8 cellular contexts compared by ENCODE assay signal in genomic region chr5:138541511-138541910, GRCh38. TPM values are rescaled to one million over a fixed set of nuclear protein-coding genes. Genes with fewer than 3 reads are reported as not detected.
A peak's percentile ranks its signal among the peaks of the same experiment; 100 is the strongest.
DNase-seq lines count a peak whose midpoint lies in the region; ATAC-seq and TF ChIP-seq lines count a peak whose summit lies in the region.

No MANE protein-coding gene starts in this region.

- peak overlapping the region; percentile 97 for H3K4me2 ChIP-seq in PC-3 (ENCODE audit: low read length)

- TF ChIP-seq CTCF in PC-3 (conservative IDR thresholded peaks at IDR 0.05; ENCODE audit: low read depth, low read length) (no peak), endothelial cell (IDR thresholded peaks at IDR 0.05; ENCODE audit: unreplicated experiment) (no peak), neutrophil (IDR thresholded peaks at IDR 0.05) (no peak)

- no peaks in the 10 kb centered on the region for H3K9me3 ChIP-seq in CD8-positive, alpha-beta memory T cell (ENCODE audit: low read length)
- H3K9me3 ChIP-seq in PC-3 (ENCODE audit: low read length) (no peaks in the 10 kb centered on the region), neutrophil (no peaks in the 10 kb centered on the region)

- H3F3A ChIP-seq in PC-3 (ENCODE audit: low read length, unreplicated experiment): no peaks in the 10 kb centered on the region

- no peaks in the 10 kb centered on the region for H3K9me2 ChIP-seq in PC-3 (replicated peaks; ENCODE audit: low read length)

- H3K4me1 Mint-ChIP-seq in CD8-positive, alpha-beta memory T cell: peaks cover 74 to 89% (median 78%) of the 10 kb centered on the region in 3 donors
- peaks cover 38% of the 10 kb centered on the region for H3K4me1 Mint-ChIP-seq in endothelial cell (ENCODE audit: unreplicated experiment)

- H3K27ac Mint-ChIP-seq in CD8-positive, alpha-beta memory T cell: peak overlapping the region; percentile 76 to 100 (median 100)
- peak overlapping the region; percentile 99 for H3K27ac Mint-ChIP-seq in endothelial cell (ENCODE audit: unreplicated experiment)

- H3K27me3 Mint-ChIP-seq in CD8-positive, alpha-beta memory T cell: no peaks in the 10 kb centered on the region
- H3K27me3 Mint-ChIP-seq in endothelial cell (ENCODE audit: unreplicated experiment): peaks cover 20% of the 10 kb centered on the region

- no TSS peak for BruUV-seq in PC-3 (replicated peaks; lab: Mats Ljungman, UMichigan)

- peaks cover 3% of the 10 kb centered on the region for H3K36me3 ChIP-seq in CD8-positive, alpha-beta memory T cell (ENCODE audit: insufficient read depth, low read length)
- H3K36me3 ChIP-seq in PC-3 (ENCODE audit: low read depth, low read length) (peaks cover 17% of the 10 kb centered on the region), neutrophil (peaks cover 7% of the 10 kb centered on the region)

- H4K20me1 ChIP-seq in PC-3 (ENCODE audit: low read length): peaks cover 41% of the 10 kb centered on the region

- no peaks in the 10 kb centered on the region for H3K9me3 Mint-ChIP-seq in CD8-positive, alpha-beta memory T cell
- no peaks in the 10 kb centered on the region for H3K9me3 Mint-ChIP-seq in endothelial cell (ENCODE audit: unreplicated experiment)

- H3K9ac ChIP-seq in PC-3 (ENCODE audit: low read length): peak overlapping the region; percentile 98

- POLR2A ChIA-PET in CD8-positive, alpha-beta memory T cell (lab: Charles Lee): interaction anchor here (2.9 kb wide), 1 partner anchor 34 kb away, joined by 60 read pairs; the partner anchor contains the start of gene HSPA9
- POLR2A ChIA-PET in PC-3 (lab: Charles Lee; ENCODE audit: unreplicated experiment): no interaction called here

- intact Hi-C loops in PC-3 (cut with micrococcal nuclease): no loop called here

- peak overlapping the region; percentile 69 for H3K4me3 ChIP-seq in CD8-positive, alpha-beta memory T cell (ENCODE audit: low read length)
- peak overlapping the region; percentile 93 for H3K4me3 ChIP-seq in PC-3 (ENCODE audit: low read length)
- peak overlapping the region; percentile 86 to 95 for H3K4me3 ChIP-seq in neutrophil (ENCODE audit: low read depth in 1 of 2, low read length in 1 of 2)

- no peak for ATAC-seq in PC-3

- H3K36me3 Mint-ChIP-seq in CD8-positive, alpha-beta memory T cell: peaks cover 0 to 46% (median 1%) of the 10 kb centered on the region in 3 donors
- peaks cover 5% of the 10 kb centered on the region for H3K36me3 Mint-ChIP-seq in endothelial cell (ENCODE audit: low read depth, unreplicated experiment)

- peaks cover 66% of the 10 kb centered on the region for H3K4me1 ChIP-seq in CD8-positive, alpha-beta memory T cell (ENCODE audit: insufficient read depth, low read length)
- peaks cover 38% of the 10 kb centered on the region for H3K4me1 ChIP-seq in PC-3 (ENCODE audit: insufficient read depth, low read length)
- peaks cover 59 to 72% of the 10 kb centered on the region in 2 experiments for H3K4me1 ChIP-seq in neutrophil (ENCODE audit: control insufficient read depth in 1 of 2, insufficient read depth in 1 of 2, low read depth in 1 of 2, low read length in 1 of 2)

- no peak overlapping the region for H2AFZ ChIP-seq in PC-3 (ENCODE audit: low read length)

- no peaks in the 10 kb centered on the region for H3K27me3 ChIP-seq in CD8-positive, alpha-beta memory T cell (ENCODE audit: insufficient read depth, low read length, poor library complexity, severe bottlenecking)
- no peaks in the 10 kb centered on the region for H3K27me3 ChIP-seq in PC-3 (ENCODE audit: low read length)
- H3K27me3 ChIP-seq in neutrophil: no peaks in the 10 kb centered on the region

- peak overlapping the region; percentile 96 to 100 (median 98) for H3K4me3 Mint-ChIP-seq in CD8-positive, alpha-beta memory T cell
- peak overlapping the region; percentile 99 for H3K4me3 Mint-ChIP-seq in endothelial cell (ENCODE audit: unreplicated experiment)

- H3K79me2 ChIP-seq in PC-3 (ENCODE audit: low read length): peaks cover 89% of the 10 kb centered on the region

- CTCF ChIA-PET in CD8-positive, alpha-beta memory T cell (lab: Charles Lee): interaction anchor here (0.8 to 2.6 kb wide), 4 partner anchors 10 to 189 kb away, joined by 3 to 7 read pairs (median 5); partner anchors contain the start of gene KDM3B
- CTCF ChIA-PET in PC-3 (lab: Charles Lee): no interaction called here

- DNase-seq in CD8-positive, alpha-beta memory T cell: no peak
- no peak for DNase-seq in PC-3
- no peak for DNase-seq in endothelial cell (ENCODE audit: low spot score)
- no peak for DNase-seq in NCI-H69 (lab: John Stamatoyannopoulos, UW)
- no peak for DNase-seq in hippocampal formation (lab: John Stamatoyannopoulos, UW)
- DNase-seq in DMS 273 (lab: John Stamatoyannopoulos, UW; ENCODE audit: unreplicated experiment): no peak
- no peak for DNase-seq in ureter (ENCODE audit: low spot score)

- peak overlapping the region; percentile 99 for H3K27ac ChIP-seq in CD8-positive, alpha-beta memory T cell (ENCODE audit: low read depth, low read length)
- H3K27ac ChIP-seq in PC-3 (ENCODE audit: low read length): no peak overlapping the region
- peak overlapping the region; percentile 99 for H3K27ac ChIP-seq in neutrophil

RNA-seq across cellular contexts. Expression of gene ETF1, which starts 1.5 kb away (rescaled TPM):
- total RNA-seq in CD8-positive, alpha-beta memory T cell: 100 to 1,000 TPM; 239 to 246 TPM
- polyA plus RNA-seq in CD8-positive, alpha-beta memory T cell: 29.4 TPM
- total RNA-seq in PC-3 (2014; rRNA removed): 57.3 and 64.1 TPM in 2 replicates
- total RNA-seq in endothelial cell (ENCODE audit: unreplicated experiment): 84.7 TPM
- total RNA-seq in ureter: 112 TPM

RNA-seq across cellular contexts. Expression of gene HSPA9, which starts 33.7 kb away (rescaled TPM):
- 100 to 1,000 TPM; 468 to 498 TPM for total RNA-seq in CD8-positive, alpha-beta memory T cell
- polyA plus RNA-seq in CD8-positive, alpha-beta memory T cell: 171 TPM
- total RNA-seq in PC-3 (2014; rRNA removed) (346 and 432 TPM in 2 replicates), endothelial cell (ENCODE audit: unreplicated experiment) (128 TPM), ureter (289 TPM)
